1 cellular context compared by ENCODE assay signal in the genomic region with DNA sequence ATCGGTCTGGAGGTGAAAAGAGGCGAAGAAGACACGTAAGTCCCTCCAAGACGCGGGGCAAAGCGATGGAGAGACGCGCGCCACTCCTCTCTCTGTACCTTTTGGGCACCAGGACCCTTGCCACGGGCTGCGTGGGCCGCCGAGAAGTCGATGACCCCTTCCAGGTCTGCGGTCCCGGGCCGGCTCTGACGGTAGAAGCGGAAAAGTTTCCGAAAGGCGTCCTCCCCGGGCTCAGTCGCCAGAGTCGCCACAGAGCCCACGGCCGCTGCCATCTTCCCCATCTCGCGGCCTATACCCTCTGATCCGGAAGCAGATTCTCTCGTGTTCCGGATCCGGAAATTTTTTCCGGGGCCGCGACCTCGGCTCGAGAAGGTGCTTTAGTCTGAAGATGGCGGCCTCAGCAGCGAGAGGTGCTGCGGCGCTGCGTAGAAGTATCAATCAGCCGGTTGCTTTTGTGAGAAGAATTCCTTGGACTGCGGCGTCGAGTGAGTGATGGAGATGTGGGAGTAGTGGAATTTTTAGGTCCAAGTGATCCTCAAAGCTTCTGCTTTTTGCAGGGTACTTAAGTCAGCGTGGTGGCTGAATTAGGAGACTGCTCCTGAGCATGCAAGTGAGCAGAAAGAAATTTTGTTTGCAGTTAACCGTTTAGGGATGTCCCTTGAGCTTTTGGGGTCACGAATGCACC.
TF ChIP-seq lines count a peak whose summit lies in the region.

TSS of gene ALKBH1 (minus strand) at position 300 of the 685 bp plus-strand sequence. CDS start at position 281, 19 bp downstream.
TSS of gene SLIRP (plus strand) at position 380 of the 685 bp plus-strand sequence. CDS start at position 389, 9 bp downstream.

TF ChIP-seq in HepG2, 621 proteins besides CTCF, POLR2A, EP300 and RAD21 (continued from another document and continues in another):
- TF ChIP-seq RERE (CRISPR knock-in tag; IDR thresholded peaks at IDR 0.05; ENCODE audit: low read depth) = no peak
- no peak for TF ChIP-seq ZNF33A (CRISPR knock-in tag; IDR thresholded peaks at IDR 0.05; ENCODE audit: borderline replicate concordance)
- no peak for TF ChIP-seq REL (CRISPR knock-in tag; conservative IDR thresholded peaks at IDR 0.05)
- TF ChIP-seq ZSCAN30 (CRISPR knock-in tag; IDR thresholded peaks at IDR 0.05) = peak; percentile 35; the same call in 1 of the 2 replicates
- TF ChIP-seq, protein P1, sequence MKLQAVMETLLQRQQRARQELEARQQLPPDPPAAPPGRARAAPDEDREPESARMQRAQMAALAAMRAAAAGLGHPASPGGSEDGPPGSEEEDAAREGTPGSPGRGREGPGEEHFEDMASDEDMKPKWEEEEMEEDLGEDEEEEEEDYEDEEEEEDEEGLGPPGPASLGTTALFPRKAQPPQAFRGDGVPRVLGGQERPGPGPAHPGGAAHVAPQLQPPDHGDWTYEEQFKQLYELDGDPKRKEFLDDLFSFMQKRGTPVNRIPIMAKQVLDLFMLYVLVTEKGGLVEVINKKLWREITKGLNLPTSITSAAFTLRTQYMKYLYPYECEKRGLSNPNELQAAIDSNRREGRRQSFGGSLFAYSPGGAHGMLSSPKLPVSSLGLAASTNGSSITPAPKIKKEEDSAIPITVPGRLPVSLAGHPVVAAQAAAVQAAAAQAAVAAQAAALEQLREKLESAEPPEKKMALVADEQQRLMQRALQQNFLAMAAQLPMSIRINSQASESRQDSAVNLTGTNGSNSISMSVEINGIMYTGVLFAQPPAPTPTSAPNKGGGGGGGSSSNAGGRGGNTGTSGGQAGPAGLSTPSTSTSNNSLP (IDR thresholded peaks at IDR 0.05; ENCODE audit: low read depth, low read length) = no peak
- TF ChIP-seq THAP11 (CRISPR knock-in tag; IDR thresholded peaks at IDR 0.05) = peak; percentile 95
- TF ChIP-seq ZNF180 (CRISPR knock-in tag; IDR thresholded peaks at IDR 0.05; ENCODE audit: borderline replicate concordance, low read depth) = no peak
- TF ChIP-seq ZSCAN9 (CRISPR knock-in tag; IDR thresholded peaks at IDR 0.05; ENCODE audit: borderline replicate concordance) = 0 out of 2 replicates have a peak, but pooled peaks have one; percentile 61
- TF ChIP-seq SKI (IDR thresholded peaks at IDR 0.05; ENCODE audit: partially characterized antibody) = no peak
- TF ChIP-seq DNMT3B (CRISPR knock-in tag; conservative IDR thresholded peaks at IDR 0.05) = peak; percentile 79; the same call in 1 of the 2 replicates
- 0 out of 2 replicates have a peak, but pooled peaks have one; percentile 65 for TF ChIP-seq BRCA1 (CRISPR knock-in tag; IDR thresholded peaks at IDR 0.05)
- peak; percentile 68; the same call in 1 of the 2 replicates for TF ChIP-seq HOXA5 (CRISPR knock-in tag; IDR thresholded peaks at IDR 0.05)
- no peak for TF ChIP-seq TBX3 (IDR thresholded peaks at IDR 0.05; ENCODE audit: borderline replicate concordance)
- no peak for TF ChIP-seq NFE2 (CRISPR knock-in tag; IDR thresholded peaks at IDR 0.05)
- TF ChIP-seq HNRNPH1 (optimal IDR thresholded peaks at IDR 0.05; ENCODE audit: low read depth, low read length) = no peak
- no peak; the same call in 1 of the 2 replicates for TF ChIP-seq ISX (CRISPR knock-in tag; conservative IDR thresholded peaks at IDR 0.05)
- peak; percentile 100 for TF ChIP-seq NR2C2 (CRISPR knock-in tag; IDR thresholded peaks at IDR 0.05; ENCODE audit: borderline replicate concordance)
- TF ChIP-seq LCORL (IDR thresholded peaks at IDR 0.05) = no peak
- TF ChIP-seq LCORL (CRISPR knock-in tag; IDR thresholded peaks at IDR 0.05) = peak; percentile 48
- no peak for TF ChIP-seq RCOR2 (CRISPR knock-in tag; IDR thresholded peaks at IDR 0.05)
- TF ChIP-seq NAIF1 (CRISPR knock-in tag; IDR thresholded peaks at IDR 0.05; ENCODE audit: borderline replicate concordance) = peak; percentile 39; the same call in 1 of the 2 replicates
- TF ChIP-seq, protein P2, sequence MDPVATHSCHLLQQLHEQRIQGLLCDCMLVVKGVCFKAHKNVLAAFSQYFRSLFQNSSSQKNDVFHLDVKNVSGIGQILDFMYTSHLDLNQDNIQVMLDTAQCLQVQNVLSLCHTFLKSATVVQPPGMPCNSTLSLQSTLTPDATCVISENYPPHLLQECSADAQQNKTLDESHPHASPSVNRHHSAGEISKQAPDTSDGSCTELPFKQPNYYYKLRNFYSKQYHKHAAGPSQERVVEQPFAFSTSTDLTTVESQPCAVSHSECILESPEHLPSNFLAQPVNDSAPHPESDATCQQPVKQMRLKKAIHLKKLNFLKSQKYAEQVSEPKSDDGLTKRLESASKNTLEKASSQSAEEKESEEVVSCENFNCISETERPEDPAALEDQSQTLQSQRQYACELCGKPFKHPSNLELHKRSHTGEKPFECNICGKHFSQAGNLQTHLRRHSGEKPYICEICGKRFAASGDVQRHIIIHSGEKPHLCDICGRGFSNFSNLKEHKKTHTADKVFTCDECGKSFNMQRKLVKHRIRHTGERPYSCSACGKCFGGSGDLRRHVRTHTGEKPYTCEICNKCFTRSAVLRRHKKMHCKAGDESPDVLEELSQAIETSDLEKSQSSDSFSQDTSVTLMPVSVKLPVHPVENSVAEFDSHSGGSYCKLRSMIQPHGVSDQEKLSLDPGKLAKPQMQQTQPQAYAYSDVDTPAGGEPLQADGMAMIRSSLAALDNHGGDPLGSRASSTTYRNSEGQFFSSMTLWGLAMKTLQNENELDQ (CRISPR knock-in tag; IDR thresholded peaks at IDR 0.05; ENCODE audit: borderline replicate concordance) = no peak
- no peak; the same call in 1 of the 2 replicates for TF ChIP-seq MEF2D (CRISPR knock-in tag; IDR thresholded peaks at IDR 0.05)
- TF ChIP-seq ZNF530 (CRISPR knock-in tag; IDR thresholded peaks at IDR 0.05; ENCODE audit: low read depth) = peak; percentile 80; the same call in 1 of the 2 replicates
- TF ChIP-seq, protein P3, sequence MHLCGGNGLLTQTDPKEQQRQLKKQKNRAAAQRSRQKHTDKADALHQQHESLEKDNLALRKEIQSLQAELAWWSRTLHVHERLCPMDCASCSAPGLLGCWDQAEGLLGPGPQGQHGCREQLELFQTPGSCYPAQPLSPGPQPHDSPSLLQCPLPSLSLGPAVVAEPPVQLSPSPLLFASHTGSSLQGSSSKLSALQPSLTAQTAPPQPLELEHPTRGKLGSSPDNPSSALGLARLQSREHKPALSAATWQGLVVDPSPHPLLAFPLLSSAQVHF (CRISPR knock-in tag; IDR thresholded peaks at IDR 0.05) = no peak
- no peak for TF ChIP-seq ZNF841 (CRISPR knock-in tag; IDR thresholded peaks at IDR 0.05; ENCODE audit: borderline replicate concordance)
- peak; percentile 90; the same call in 1 of the 2 replicates for TF ChIP-seq YEATS2 (CRISPR knock-in tag; IDR thresholded peaks at IDR 0.05; ENCODE audit: borderline replicate concordance)
- peak; percentile 64 for TF ChIP-seq IKZF4 (CRISPR knock-in tag; IDR thresholded peaks at IDR 0.05; ENCODE audit: borderline replicate concordance, low read depth, not compliant biosample characterization)
- peak; percentile 47; the same call in 1 of the 2 replicates for TF ChIP-seq ZNF749 (CRISPR knock-in tag; IDR thresholded peaks at IDR 0.05; ENCODE audit: borderline replicate concordance)
- TF ChIP-seq KDM5B (CRISPR knock-in tag; IDR thresholded peaks at IDR 0.05; ENCODE audit: borderline replicate concordance) = peak; percentile 49; the same call in 1 of the 2 replicates
- no peak for TF ChIP-seq SSRP1 (CRISPR knock-in tag; IDR thresholded peaks at IDR 0.05)
- peak; percentile 58; the same call in 1 of the 2 replicates for TF ChIP-seq NRL (CRISPR knock-in tag; IDR thresholded peaks at IDR 0.05; ENCODE audit: borderline replicate concordance)
- peak; percentile 41; the same call in 1 of the 2 replicates for TF ChIP-seq CBFB (CRISPR knock-in tag; IDR thresholded peaks at IDR 0.05)
- TF ChIP-seq RFX5 (IDR thresholded peaks at IDR 0.05; ENCODE audit: low read depth, low read length) = no peak
- no peak for TF ChIP-seq STAT5B (CRISPR knock-in tag; IDR thresholded peaks at IDR 0.05)
- TF ChIP-seq NFE2L2 (IDR thresholded peaks at IDR 0.05; ENCODE audit: low read length) = no peak
- TF ChIP-seq PRMT3 (CRISPR knock-in tag; IDR thresholded peaks at IDR 0.05; ENCODE audit: borderline replicate concordance, low read depth) = no peak
- TF ChIP-seq ZNF720 (CRISPR knock-in tag; IDR thresholded peaks at IDR 0.05) = no peak
- no peak for TF ChIP-seq SRSF4 (IDR thresholded peaks at IDR 0.05; ENCODE audit: low read depth, low read length, poor library complexity, severe bottlenecking)
- TF ChIP-seq, protein P4, sequence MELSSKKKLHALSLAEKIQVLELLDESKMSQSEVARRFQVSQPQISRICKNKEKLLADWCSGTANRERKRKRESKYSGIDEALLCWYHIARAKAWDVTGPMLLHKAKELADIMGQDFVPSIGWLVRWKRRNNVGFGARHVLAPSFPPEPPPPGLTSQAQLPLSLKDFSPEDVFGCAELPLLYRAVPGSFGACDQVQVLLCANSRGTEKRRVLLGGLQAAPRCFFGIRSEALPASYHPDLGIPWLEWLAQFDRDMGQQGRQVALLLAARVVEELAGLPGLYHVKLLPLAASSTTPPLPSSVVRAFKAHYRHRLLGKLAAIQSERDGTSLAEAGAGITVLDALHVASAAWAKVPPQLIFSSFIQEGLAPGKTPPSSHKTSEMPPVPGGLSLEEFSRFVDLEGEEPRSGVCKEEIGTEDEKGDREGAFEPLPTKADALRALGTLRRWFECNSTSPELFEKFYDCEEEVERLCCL (CRISPR knock-in tag; IDR thresholded peaks at IDR 0.05; ENCODE audit: borderline replicate concordance) = no peak
- no peak for TF ChIP-seq ZNF292 (CRISPR knock-in tag; IDR thresholded peaks at IDR 0.05; ENCODE audit: borderline replicate concordance, low read depth)
- TF ChIP-seq, protein P5, sequence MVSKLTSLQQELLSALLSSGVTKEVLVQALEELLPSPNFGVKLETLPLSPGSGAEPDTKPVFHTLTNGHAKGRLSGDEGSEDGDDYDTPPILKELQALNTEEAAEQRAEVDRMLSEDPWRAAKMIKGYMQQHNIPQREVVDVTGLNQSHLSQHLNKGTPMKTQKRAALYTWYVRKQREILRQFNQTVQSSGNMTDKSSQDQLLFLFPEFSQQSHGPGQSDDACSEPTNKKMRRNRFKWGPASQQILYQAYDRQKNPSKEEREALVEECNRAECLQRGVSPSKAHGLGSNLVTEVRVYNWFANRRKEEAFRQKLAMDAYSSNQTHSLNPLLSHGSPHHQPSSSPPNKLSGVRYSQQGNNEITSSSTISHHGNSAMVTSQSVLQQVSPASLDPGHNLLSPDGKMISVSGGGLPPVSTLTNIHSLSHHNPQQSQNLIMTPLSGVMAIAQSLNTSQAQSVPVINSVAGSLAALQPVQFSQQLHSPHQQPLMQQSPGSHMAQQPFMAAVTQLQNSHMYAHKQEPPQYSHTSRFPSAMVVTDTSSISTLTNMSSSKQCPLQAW (CRISPR knock-in tag; IDR thresholded peaks at IDR 0.05) = peak; percentile 75
- TF ChIP-seq, protein P6, sequence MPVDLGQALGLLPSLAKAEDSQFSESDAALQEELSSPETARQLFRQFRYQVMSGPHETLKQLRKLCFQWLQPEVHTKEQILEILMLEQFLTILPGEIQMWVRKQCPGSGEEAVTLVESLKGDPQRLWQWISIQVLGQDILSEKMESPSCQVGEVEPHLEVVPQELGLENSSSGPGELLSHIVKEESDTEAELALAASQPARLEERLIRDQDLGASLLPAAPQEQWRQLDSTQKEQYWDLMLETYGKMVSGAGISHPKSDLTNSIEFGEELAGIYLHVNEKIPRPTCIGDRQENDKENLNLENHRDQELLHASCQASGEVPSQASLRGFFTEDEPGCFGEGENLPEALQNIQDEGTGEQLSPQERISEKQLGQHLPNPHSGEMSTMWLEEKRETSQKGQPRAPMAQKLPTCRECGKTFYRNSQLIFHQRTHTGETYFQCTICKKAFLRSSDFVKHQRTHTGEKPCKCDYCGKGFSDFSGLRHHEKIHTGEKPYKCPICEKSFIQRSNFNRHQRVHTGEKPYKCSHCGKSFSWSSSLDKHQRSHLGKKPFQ (CRISPR knock-in tag; IDR thresholded peaks at IDR 0.05; ENCODE audit: insufficient replicate concordance) = peak; percentile 52
- no peak for TF ChIP-seq CENPX (CRISPR knock-in tag; IDR thresholded peaks at IDR 0.05)
- TF ChIP-seq PAWR (CRISPR knock-in tag; IDR thresholded peaks at IDR 0.05; ENCODE audit: borderline replicate concordance) = no peak
- TF ChIP-seq PPARG (CRISPR knock-in tag; conservative IDR thresholded peaks at IDR 0.05) = 0 out of 2 replicates have a peak, but pooled peaks have one; percentile 44
- no peak for TF ChIP-seq JUND (CRISPR knock-in tag; IDR thresholded peaks at IDR 0.05)
- TF ChIP-seq PTBP1 (IDR thresholded peaks at IDR 0.05; ENCODE audit: low read depth, low read length, poor library complexity, severe bottlenecking) = no peak
